1 cellular context compared by ENCODE assay signal in the genomic region with DNA sequence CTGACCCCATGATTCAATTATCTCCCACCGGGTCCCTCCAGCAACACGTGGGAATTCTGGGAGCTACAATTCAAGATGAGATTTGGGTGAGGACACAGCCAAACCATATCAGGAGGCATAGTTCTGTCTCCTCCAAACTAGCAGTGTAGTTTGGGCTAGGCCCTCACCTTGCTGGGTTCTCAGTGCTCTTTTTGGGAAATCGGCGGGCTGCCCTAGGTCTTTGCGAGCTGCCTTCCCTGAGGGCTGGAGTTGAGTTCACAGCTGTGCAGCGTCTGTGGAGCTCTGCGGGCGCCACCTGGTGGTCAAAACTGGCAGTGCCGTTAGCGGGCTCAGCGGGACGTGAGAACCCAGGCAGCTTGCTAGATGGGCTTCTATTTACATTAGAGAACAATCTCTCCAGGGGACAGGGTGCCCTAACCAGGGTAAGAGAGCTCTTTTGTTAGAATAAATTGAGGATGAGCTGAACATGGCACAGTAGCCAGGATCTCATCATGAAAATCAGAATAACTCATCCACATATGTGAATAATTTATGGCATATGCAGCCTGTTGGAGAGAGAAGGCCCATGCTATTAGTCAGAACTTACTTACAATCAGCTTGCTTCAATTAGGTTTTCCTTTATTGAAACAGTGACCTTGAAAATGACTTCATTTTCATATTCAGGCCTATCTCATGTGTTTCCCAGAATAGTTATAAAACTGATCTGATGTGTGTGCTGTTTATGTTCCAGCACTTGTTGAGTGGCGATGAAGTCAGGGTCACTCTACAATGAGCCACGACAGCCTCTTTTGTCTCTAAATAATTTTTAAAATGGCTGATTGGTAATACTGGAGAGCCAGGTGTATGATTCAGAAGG.
TF ChIP-seq lines count a peak whose summit lies in the region.

No MANE protein-coding gene starts in this region.

TF ChIP-seq in K562, 482 proteins besides CTCF, POLR2A, EP300 and RAD21 (continued from another document and continues in another):
- TF ChIP-seq, protein P1, sequence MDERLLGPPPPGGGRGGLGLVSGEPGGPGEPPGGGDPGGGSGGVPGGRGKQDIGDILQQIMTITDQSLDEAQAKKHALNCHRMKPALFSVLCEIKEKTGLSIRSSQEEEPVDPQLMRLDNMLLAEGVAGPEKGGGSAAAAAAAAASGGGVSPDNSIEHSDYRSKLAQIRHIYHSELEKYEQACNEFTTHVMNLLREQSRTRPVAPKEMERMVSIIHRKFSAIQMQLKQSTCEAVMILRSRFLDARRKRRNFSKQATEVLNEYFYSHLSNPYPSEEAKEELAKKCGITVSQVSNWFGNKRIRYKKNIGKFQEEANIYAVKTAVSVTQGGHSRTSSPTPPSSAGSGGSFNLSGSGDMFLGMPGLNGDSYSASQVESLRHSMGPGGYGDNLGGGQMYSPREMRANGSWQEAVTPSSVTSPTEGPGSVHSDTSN (CRISPR knock-in tag; IDR thresholded peaks at IDR 0.05; ENCODE audit: low read depth) = no peak
- TF ChIP-seq, protein P1 (tag; conservative IDR thresholded peaks at IDR 0.05; ENCODE audit: low read depth) = 0 out of 2 replicates have a peak, but pooled peaks have one; percentile 6
- TF ChIP-seq, protein P2, sequence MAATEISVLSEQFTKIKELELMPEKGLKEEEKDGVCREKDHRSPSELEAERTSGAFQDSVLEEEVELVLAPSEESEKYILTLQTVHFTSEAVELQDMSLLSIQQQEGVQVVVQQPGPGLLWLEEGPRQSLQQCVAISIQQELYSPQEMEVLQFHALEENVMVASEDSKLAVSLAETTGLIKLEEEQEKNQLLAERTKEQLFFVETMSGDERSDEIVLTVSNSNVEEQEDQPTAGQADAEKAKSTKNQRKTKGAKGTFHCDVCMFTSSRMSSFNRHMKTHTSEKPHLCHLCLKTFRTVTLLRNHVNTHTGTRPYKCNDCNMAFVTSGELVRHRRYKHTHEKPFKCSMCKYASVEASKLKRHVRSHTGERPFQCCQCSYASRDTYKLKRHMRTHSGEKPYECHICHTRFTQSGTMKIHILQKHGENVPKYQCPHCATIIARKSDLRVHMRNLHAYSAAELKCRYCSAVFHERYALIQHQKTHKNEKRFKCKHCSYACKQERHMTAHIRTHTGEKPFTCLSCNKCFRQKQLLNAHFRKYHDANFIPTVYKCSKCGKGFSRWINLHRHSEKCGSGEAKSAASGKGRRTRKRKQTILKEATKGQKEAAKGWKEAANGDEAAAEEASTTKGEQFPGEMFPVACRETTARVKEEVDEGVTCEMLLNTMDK (IDR thresholded peaks at IDR 0.05; ENCODE audit: borderline replicate concordance, insufficient read depth, low read depth, low read length, poor library complexity, severe bottlenecking) = peak; percentile 53
- TF ChIP-seq ATF1 (CRISPR knock-in tag; IDR thresholded peaks at IDR 0.05) = no peak
- peak; percentile 57; the same call in 1 of the 2 replicates for TF ChIP-seq ATF1 (tag; IDR thresholded peaks at IDR 0.05)
- TF ChIP-seq, protein P3, sequence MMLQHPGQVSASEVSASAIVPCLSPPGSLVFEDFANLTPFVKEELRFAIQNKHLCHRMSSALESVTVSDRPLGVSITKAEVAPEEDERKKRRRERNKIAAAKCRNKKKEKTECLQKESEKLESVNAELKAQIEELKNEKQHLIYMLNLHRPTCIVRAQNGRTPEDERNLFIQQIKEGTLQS (IDR thresholded peaks at IDR 0.05) = no peak; the same call in 1 of the 2 replicates
- TF ChIP-seq, protein P3 (CRISPR knock-in tag; conservative IDR thresholded peaks at IDR 0.05) = 0 out of 2 replicates have a peak, but pooled peaks have one; percentile 47
- TF ChIP-seq SRSF1 (IDR thresholded peaks at IDR 0.05; ENCODE audit: low read depth, low read length) = no peak
- TF ChIP-seq CBX5 (IDR thresholded peaks at IDR 0.05; ENCODE audit: borderline replicate concordance, low read depth) = peak; percentile 47; the same call in 1 of the 2 replicates
- TF ChIP-seq, protein P4, sequence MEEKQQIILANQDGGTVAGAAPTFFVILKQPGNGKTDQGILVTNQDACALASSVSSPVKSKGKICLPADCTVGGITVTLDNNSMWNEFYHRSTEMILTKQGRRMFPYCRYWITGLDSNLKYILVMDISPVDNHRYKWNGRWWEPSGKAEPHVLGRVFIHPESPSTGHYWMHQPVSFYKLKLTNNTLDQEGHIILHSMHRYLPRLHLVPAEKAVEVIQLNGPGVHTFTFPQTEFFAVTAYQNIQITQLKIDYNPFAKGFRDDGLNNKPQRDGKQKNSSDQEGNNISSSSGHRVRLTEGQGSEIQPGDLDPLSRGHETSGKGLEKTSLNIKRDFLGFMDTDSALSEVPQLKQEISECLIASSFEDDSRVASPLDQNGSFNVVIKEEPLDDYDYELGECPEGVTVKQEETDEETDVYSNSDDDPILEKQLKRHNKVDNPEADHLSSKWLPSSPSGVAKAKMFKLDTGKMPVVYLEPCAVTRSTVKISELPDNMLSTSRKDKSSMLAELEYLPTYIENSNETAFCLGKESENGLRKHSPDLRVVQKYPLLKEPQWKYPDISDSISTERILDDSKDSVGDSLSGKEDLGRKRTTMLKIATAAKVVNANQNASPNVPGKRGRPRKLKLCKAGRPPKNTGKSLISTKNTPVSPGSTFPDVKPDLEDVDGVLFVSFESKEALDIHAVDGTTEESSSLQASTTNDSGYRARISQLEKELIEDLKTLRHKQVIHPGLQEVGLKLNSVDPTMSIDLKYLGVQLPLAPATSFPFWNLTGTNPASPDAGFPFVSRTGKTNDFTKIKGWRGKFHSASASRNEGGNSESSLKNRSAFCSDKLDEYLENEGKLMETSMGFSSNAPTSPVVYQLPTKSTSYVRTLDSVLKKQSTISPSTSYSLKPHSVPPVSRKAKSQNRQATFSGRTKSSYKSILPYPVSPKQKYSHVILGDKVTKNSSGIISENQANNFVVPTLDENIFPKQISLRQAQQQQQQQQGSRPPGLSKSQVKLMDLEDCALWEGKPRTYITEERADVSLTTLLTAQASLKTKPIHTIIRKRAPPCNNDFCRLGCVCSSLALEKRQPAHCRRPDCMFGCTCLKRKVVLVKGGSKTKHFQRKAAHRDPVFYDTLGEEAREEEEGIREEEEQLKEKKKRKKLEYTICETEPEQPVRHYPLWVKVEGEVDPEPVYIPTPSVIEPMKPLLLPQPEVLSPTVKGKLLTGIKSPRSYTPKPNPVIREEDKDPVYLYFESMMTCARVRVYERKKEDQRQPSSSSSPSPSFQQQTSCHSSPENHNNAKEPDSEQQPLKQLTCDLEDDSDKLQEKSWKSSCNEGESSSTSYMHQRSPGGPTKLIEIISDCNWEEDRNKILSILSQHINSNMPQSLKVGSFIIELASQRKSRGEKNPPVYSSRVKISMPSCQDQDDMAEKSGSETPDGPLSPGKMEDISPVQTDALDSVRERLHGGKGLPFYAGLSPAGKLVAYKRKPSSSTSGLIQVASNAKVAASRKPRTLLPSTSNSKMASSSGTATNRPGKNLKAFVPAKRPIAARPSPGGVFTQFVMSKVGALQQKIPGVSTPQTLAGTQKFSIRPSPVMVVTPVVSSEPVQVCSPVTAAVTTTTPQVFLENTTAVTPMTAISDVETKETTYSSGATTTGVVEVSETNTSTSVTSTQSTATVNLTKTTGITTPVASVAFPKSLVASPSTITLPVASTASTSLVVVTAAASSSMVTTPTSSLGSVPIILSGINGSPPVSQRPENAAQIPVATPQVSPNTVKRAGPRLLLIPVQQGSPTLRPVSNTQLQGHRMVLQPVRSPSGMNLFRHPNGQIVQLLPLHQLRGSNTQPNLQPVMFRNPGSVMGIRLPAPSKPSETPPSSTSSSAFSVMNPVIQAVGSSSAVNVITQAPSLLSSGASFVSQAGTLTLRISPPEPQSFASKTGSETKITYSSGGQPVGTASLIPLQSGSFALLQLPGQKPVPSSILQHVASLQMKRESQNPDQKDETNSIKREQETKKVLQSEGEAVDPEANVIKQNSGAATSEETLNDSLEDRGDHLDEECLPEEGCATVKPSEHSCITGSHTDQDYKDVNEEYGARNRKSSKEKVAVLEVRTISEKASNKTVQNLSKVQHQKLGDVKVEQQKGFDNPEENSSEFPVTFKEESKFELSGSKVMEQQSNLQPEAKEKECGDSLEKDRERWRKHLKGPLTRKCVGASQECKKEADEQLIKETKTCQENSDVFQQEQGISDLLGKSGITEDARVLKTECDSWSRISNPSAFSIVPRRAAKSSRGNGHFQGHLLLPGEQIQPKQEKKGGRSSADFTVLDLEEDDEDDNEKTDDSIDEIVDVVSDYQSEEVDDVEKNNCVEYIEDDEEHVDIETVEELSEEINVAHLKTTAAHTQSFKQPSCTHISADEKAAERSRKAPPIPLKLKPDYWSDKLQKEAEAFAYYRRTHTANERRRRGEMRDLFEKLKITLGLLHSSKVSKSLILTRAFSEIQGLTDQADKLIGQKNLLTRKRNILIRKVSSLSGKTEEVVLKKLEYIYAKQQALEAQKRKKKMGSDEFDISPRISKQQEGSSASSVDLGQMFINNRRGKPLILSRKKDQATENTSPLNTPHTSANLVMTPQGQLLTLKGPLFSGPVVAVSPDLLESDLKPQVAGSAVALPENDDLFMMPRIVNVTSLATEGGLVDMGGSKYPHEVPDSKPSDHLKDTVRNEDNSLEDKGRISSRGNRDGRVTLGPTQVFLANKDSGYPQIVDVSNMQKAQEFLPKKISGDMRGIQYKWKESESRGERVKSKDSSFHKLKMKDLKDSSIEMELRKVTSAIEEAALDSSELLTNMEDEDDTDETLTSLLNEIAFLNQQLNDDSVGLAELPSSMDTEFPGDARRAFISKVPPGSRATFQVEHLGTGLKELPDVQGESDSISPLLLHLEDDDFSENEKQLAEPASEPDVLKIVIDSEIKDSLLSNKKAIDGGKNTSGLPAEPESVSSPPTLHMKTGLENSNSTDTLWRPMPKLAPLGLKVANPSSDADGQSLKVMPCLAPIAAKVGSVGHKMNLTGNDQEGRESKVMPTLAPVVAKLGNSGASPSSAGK (IDR thresholded peaks at IDR 0.05) = peak; percentile 65
- TF ChIP-seq SMC3 (conservative IDR thresholded peaks at IDR 0.05; ENCODE audit: insufficient read depth, low read depth, low read length) = peak; percentile 96
- TF ChIP-seq, protein P5, sequence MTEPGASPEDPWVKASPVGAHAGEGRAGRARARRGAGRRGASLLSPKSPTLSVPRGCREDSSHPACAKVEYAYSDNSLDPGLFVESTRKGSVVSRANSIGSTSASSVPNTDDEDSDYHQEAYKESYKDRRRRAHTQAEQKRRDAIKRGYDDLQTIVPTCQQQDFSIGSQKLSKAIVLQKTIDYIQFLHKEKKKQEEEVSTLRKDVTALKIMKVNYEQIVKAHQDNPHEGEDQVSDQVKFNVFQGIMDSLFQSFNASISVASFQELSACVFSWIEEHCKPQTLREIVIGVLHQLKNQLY (CRISPR knock-in tag; conservative IDR thresholded peaks at IDR 0.05) = 0 out of 4 replicates have a peak, but pooled peaks of 1 of the 2 experiments have one; percentile 32
- TF ChIP-seq, protein P6, sequence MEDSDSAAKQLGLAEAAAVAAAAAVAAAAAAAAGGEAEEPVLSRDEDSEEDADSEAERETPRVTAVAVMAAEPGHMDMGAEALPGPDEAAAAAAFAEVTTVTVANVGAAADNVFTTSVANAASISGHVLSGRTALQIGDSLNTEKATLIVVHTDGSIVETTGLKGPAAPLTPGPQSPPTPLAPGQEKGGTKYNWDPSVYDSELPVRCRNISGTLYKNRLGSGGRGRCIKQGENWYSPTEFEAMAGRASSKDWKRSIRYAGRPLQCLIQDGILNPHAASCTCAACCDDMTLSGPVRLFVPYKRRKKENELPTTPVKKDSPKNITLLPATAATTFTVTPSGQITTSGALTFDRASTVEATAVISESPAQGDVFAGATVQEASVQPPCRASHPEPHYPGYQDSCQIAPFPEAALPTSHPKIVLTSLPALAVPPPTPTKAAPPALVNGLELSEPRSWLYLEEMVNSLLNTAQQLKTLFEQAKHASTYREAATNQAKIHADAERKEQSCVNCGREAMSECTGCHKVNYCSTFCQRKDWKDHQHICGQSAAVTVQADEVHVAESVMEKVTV (CRISPR knock-in tag; IDR thresholded peaks at IDR 0.05) = peak; percentile 59
- no peak; the same call in 1 of the 2 replicates for TF ChIP-seq EP400 (IDR thresholded peaks at IDR 0.05)
- TF ChIP-seq, protein P7, sequence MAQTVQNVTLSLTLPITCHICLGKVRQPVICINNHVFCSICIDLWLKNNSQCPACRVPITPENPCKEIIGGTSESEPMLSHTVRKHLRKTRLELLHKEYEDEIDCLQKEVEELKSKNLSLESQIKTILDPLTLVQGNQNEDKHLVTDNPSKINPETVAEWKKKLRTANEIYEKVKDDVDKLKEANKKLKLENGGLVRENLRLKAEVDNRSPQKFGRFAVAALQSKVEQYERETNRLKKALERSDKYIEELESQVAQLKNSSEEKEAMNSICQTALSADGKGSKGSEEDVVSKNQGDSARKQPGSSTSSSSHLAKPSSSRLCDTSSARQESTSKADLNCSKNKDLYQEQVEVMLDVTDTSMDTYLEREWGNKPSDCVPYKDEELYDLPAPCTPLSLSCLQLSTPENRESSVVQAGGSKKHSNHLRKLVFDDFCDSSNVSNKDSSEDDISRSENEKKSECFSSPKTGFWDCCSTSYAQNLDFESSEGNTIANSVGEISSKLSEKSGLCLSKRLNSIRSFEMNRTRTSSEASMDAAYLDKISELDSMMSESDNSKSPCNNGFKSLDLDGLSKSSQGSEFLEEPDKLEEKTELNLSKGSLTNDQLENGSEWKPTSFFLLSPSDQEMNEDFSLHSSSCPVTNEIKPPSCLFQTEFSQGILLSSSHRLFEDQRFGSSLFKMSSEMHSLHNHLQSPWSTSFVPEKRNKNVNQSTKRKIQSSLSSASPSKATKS (CRISPR knock-in tag; IDR thresholded peaks at IDR 0.05) = no peak
- peak; percentile 52; the same call in 1 of the 2 replicates for TF ChIP-seq ZKSCAN1 (IDR thresholded peaks at IDR 0.05; ENCODE audit: low read depth, low read length)
- peak in 1 of 2 experiments; percentile 65; a peak in 1 of 4 replicates for TF ChIP-seq RCOR1 (IDR thresholded peaks at IDR 0.05; ENCODE audit: borderline replicate concordance in 1 of 2, low read depth in 2 of 2, low read length in 2 of 2)
- TF ChIP-seq NFE2L1 (tag; IDR thresholded peaks at IDR 0.05; ENCODE audit: borderline replicate concordance, low read depth) = no peak
- TF ChIP-seq NFIC (IDR thresholded peaks at IDR 0.05) = no peak
- no peak for TF ChIP-seq NR4A1 (CRISPR knock-in tag; IDR thresholded peaks at IDR 0.05)
- TF ChIP-seq NR4A1 (tag; IDR thresholded peaks at IDR 0.05) = peak; percentile 45; the same call in 1 of the 2 replicates
- TF ChIP-seq CXXC5 (CRISPR knock-in tag; IDR thresholded peaks at IDR 0.05) = peak; percentile 52; the same call in 1 of the 2 replicates
- TF ChIP-seq NFRKB (IDR thresholded peaks at IDR 0.05; ENCODE audit: low read depth) = peak; percentile 53; the same call in 1 of the 2 replicates
